13 cellular contexts compared by ENCODE assay signal in genomic region chr7:119271147-119271779, GRCh38.
"Had no signal": no experiment of that assay in that cellular context is flagged by ENCODE, and none has a peak within 500 bp of the region (broad histone marks: within the 10 kb centered on the region; RNA-seq: fewer than 3 reads in every experiment).

No MANE protein-coding gene starts in this region.

- DNase-seq: activated CD4-positive, alpha-beta T cell treated with anti-CD3 and anti-CD28 coated beads, Interleukin-2, amount 10 ng/mL, durations not matched to agents 7 days and 5 days; activated naive CD4-positive, alpha-beta T cell treated with Interleukin-2 at 50 U/mL for 16 hours; cerebellar nuclear complex; effector memory CD4-positive, alpha-beta T cell; erythroblast; hippocampal formation; kidney; naive thymus-derived CD4-positive, alpha-beta T cell; thyroid gland had no signal

- H3K9me3 Mint-ChIP-seq: activated CD4-positive, alpha-beta T cell treated with anti-CD3 and anti-CD28 coated beads, Interleukin-2, amount 10 ng/mL, durations not matched to agents 7 days and 5 days; activated T-helper 1 cell treated with anti-CD3 and anti-CD28 coated beads, Interleukin-12 subunit alpha, Interleukin-12 subunit beta, Interleukin-2, Interleukin-4 antibody, amounts not matched to agents 30 ng/mL and 10 ng/mL and 1 ng/mL, durations not matched to agents 14 hours and 24 hours and 36 hours; stimulated activated memory B cell treated with anti-CD40 and anti-IgM and Interleukin-4, amounts not matched to agents 10 μg/mL and 1 μg/mL and 100 μg/mL, for 72 hours had no signal

- H3K4me1 ChIP-seq: left lung, thyroid gland had no signal

- ATAC-seq: naive thymus-derived CD4-positive, alpha-beta T cell; stimulated activated memory B cell treated with anti-CD40 and anti-IgM and Interleukin-4, amounts not matched to agents 10 μg/mL and 1 μg/mL and 100 μg/mL, for 72 hours had no signal

- H3K4me3 Mint-ChIP-seq: activated CD4-positive, alpha-beta T cell treated with anti-CD3 and anti-CD28 coated beads, Interleukin-2, amount 10 ng/mL, durations not matched to agents 7 days and 5 days; activated T-helper 1 cell treated with anti-CD3 and anti-CD28 coated beads, Interleukin-12 subunit alpha, Interleukin-12 subunit beta, Interleukin-2, Interleukin-4 antibody, amounts not matched to agents 30 ng/mL and 10 ng/mL and 1 ng/mL, durations not matched to agents 14 hours and 24 hours and 36 hours; naive thymus-derived CD4-positive, alpha-beta T cell; stimulated activated memory B cell treated with anti-CD40 and anti-IgM and Interleukin-4, amounts not matched to agents 10 μg/mL and 1 μg/mL and 100 μg/mL, for 72 hours had no signal

- H3K36me3 Mint-ChIP-seq: stimulated activated memory B cell treated with anti-CD40 and anti-IgM and Interleukin-4, amounts not matched to agents 10 μg/mL and 1 μg/mL and 100 μg/mL, for 72 hours had no signal

- H3K27me3 ChIP-seq: left lung, thyroid gland had no signal

- H3K4me1 Mint-ChIP-seq: activated CD4-positive, alpha-beta T cell treated with anti-CD3 and anti-CD28 coated beads, Interleukin-2, amount 10 ng/mL, durations not matched to agents 7 days and 5 days; naive thymus-derived CD4-positive, alpha-beta T cell; stimulated activated memory B cell treated with anti-CD40 and anti-IgM and Interleukin-4, amounts not matched to agents 10 μg/mL and 1 μg/mL and 100 μg/mL, for 72 hours had no signal

- H3K4me3 ChIP-seq: left lung, mucosa of descending colon, thyroid gland had no signal

- H3K27me3 Mint-ChIP-seq: activated CD4-positive, alpha-beta T cell treated with anti-CD3 and anti-CD28 coated beads, Interleukin-2, amount 10 ng/mL, durations not matched to agents 7 days and 5 days; naive thymus-derived CD4-positive, alpha-beta T cell; stimulated activated memory B cell treated with anti-CD40 and anti-IgM and Interleukin-4, amounts not matched to agents 10 μg/mL and 1 μg/mL and 100 μg/mL, for 72 hours had no signal

- H3K27ac Mint-ChIP-seq: activated CD4-positive, alpha-beta T cell treated with anti-CD3 and anti-CD28 coated beads, Interleukin-2, amount 10 ng/mL, durations not matched to agents 7 days and 5 days; activated T-helper 1 cell treated with anti-CD3 and anti-CD28 coated beads, Interleukin-12 subunit alpha, Interleukin-12 subunit beta, Interleukin-2, Interleukin-4 antibody, amounts not matched to agents 30 ng/mL and 10 ng/mL and 1 ng/mL, durations not matched to agents 14 hours and 24 hours and 36 hours; naive thymus-derived CD4-positive, alpha-beta T cell; stimulated activated memory B cell treated with anti-CD40 and anti-IgM and Interleukin-4, amounts not matched to agents 10 μg/mL and 1 μg/mL and 100 μg/mL, for 72 hours had no signal

- H3K9me3 ChIP-seq: left lung, mucosa of descending colon, thyroid gland had no signal

- H3K36me3 ChIP-seq: left lung, thyroid gland had no signal

- H3K27ac ChIP-seq: left lung, thyroid gland had no signal
